In the genomic region with DNA sequence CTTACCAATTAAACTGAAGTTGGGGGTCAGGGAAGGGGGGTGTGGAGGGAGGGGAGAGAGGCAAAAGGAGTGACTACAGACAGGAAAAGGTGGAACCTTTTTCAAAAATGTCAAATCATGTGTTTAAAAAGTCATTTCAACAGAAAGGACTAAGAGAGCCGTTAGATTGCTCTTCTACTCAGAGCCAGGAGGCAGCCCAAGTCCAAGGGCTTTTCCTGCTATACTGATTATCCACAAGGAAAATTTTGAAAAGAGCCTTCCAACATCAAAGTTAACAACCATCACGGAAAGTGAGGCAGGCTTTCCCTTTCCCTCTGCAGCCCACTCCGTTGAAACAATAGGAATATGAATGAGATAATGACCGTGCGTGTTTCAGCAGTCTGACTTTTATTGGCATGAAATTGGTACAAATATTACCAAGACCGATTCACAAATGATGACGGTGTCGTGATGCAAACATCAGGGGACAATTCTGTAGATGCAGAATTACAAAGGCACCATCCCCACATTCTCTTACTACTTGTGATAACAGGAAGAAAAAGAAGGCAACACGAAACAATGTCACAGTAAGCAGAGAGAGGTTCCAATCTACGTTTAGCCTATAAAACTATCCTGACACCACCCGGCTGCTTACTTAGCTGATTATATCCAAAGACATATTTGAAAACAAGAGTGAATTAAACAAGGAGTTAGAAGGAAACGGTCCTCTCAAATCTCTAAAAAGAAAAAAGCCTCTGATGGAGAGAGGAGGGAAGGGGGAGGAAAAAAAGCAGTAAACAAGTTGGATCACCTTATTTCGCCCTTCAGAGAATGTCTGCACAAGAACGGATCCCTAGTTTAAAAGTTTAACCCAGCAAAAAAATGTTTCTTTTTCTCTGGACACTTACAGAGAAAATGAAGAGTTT, we compare ENCODE assay signal across 8 cellular contexts.
DNase-seq lines count a peak whose midpoint lies in the region; ATAC-seq, FAIRE-seq and TF ChIP-seq lines count a peak whose summit lies in the region.

No MANE protein-coding gene starts in this region.

- peak overlapping the region; percentile 97 to 99 for H3K27ac Mint-ChIP-seq in T-cell

- TF ChIP-seq EP300 in A549 (IDR thresholded peaks at IDR 0.05), result no peak

- H3K4me1 ChIP-seq in A549 (peaks cover 63% of the 10 kb centered on the region), endocrine pancreas (ENCODE audit: control insufficient read depth, insufficient read depth, low read length) (peaks cover 17% of the 10 kb centered on the region), mucosa of stomach (ENCODE audit: control insufficient read depth, insufficient read depth, low read length) (peaks cover 47% of the 10 kb centered on the region)

- H3K9me3 ChIP-seq in A549 (no peaks in the 10 kb centered on the region), endocrine pancreas (ENCODE audit: control insufficient read depth, low read length) (no peaks in the 10 kb centered on the region), mucosa of stomach (ENCODE audit: control insufficient read depth, low read length) (no peaks in the 10 kb centered on the region)

- peak overlapping the region; percentile 83 to 91 (median 91) for H3K4me3 Mint-ChIP-seq in T-cell

- peak overlapping the region; percentile 81 for H3K4me2 ChIP-seq in A549

- ATAC-seq in A549 (peak; percentile 53 to 55; a peak in 4 of 6 replicates), T-cell (replicated peaks in 1 of 4) (peak; percentile 21 to 27 (median 24)), HG02840 (IDR thresholded peaks at IDR 0.05; ENCODE audit: low FRiP score, unreplicated experiment) (no peak)

- peak overlapping the region; percentile 51 for H3K4me3 ChIP-seq in A549
- peak overlapping the region; percentile 96 for H3K4me3 ChIP-seq in endocrine pancreas (ENCODE audit: control insufficient read depth, insufficient read depth, low read length)
- peak overlapping the region; percentile 65 for H3K4me3 ChIP-seq in mucosa of stomach (ENCODE audit: low read length)

- CTCF ChIA-PET in A549 (lab: Yijun Ruan, JAX) (interaction anchor here (1.3 to 2.4 kb wide), 3 partner anchors 11 to 23 kb away, joined by 3 to 6 read pairs (median 4); no protein-coding TSS in a partner anchor), T-cell (lab: Charles Lee) (interaction anchor here (0.6 to 1.2 kb wide), 4 partner anchors 42 to 243 kb away, joined by 3 to 5 read pairs (median 3); no protein-coding TSS in a partner anchor)

- H3K9me3 Mint-ChIP-seq in T-cell, result no peaks in the 10 kb centered on the region

- no peak for TF ChIP-seq POLR2A in A549 (IDR thresholded peaks at IDR 0.05; ENCODE audit: low read length)

- peak overlapping the region; percentile 69 to 75 for H3K27ac ChIP-seq in A549

- no peak for TF ChIP-seq CTCF in A549 (IDR thresholded peaks at IDR 0.05)

- no peak for FAIRE-seq in A549 (lab: Jason Lieb, UNC)

- H3K27me3 Mint-ChIP-seq in T-cell, result no peaks in the 10 kb centered on the region

- 30% methylated on average over 14 of the region's 14 CpGs for WGBS in A549 (ENCODE audit: missing lambda C conversion rate)

- POLR2A ChIA-PET in A549 (lab: Yijun Ruan, JAX), result interaction anchor here (0.5 to 0.9 kb wide), 2 partner anchors 24 to 124 kb away, joined by 3 to 4 read pairs; no protein-coding TSS in a partner anchor
- POLR2A ChIA-PET in T-cell (lab: Charles Lee), result interaction anchor here (0.6 to 1.6 kb wide), 15 partner anchors 9 to 590 kb away, joined by 3 to 8 read pairs (median 4); no protein-coding TSS in a partner anchor

- DNase-seq in A549 (ENCODE audit: low read depth in 1 of 2, low spot score in 1 of 2), result peak in 1 of 2 experiments; percentile 47
- peak; percentile 12 for DNase-seq in H4 (ENCODE audit: low spot score)
- peak in 27 of 34 experiments; percentile 15 to 63 (median 37) for DNase-seq in T-cell
- DNase-seq in stimulated activated CD4-positive, alpha-beta T cell treated with anti-CD3 and anti-CD28 coated beads, Interleukin-15, amount 100 ng/mL, for 24 hours, result no peak
- DNase-seq in AG08396 (ENCODE audit: low spot score), result no peak

- no peaks in the 10 kb centered on the region for H3K27me3 ChIP-seq in endocrine pancreas (ENCODE audit: control insufficient read depth, insufficient read depth, low read length)
- no peaks in the 10 kb centered on the region for H3K27me3 ChIP-seq in mucosa of stomach (ENCODE audit: control insufficient read depth, insufficient read depth, low read length)

- H3K9ac ChIP-seq in endocrine pancreas (ENCODE audit: control insufficient read depth, insufficient read depth, low read length), result peak overlapping the region; percentile 54
- H3K9ac ChIP-seq in mucosa of stomach (ENCODE audit: low read length), result peak overlapping the region; percentile 87

- TF ChIP-seq RAD21 in A549 (conservative IDR thresholded peaks at IDR 0.05 in 1 of 2, IDR thresholded peaks at IDR 0.05 in 1 of 2), result no peak

- peaks cover 80 to 93% (median 81%) of the 10 kb centered on the region in 3 donors for H3K4me1 Mint-ChIP-seq in T-cell

- H3K36me3 ChIP-seq in endocrine pancreas (ENCODE audit: control insufficient read depth, insufficient read depth, low read length) (no peaks in the 10 kb centered on the region), mucosa of stomach (ENCODE audit: control insufficient read depth, insufficient read depth, low read length) (no peaks in the 10 kb centered on the region)

- H3K36me3 Mint-ChIP-seq in T-cell, result peaks cover 4% of the 10 kb centered on the region

TF ChIP-seq in A549, 52 proteins besides CTCF, POLR2A, EP300 and RAD21:
- TF ChIP-seq PHF8 (IDR thresholded peaks at IDR 0.05; ENCODE audit: borderline replicate concordance, low read depth), result peak; percentile 13; the same call in 1 of the 2 replicates
- TF ChIP-seq CBX2 (IDR thresholded peaks at IDR 0.05; ENCODE audit: borderline replicate concordance, low read depth), result no peak

Comparison
In these comparisons a context has a peak if more than half of its experiments do, and no peak if none do; other contexts are left out.
1. DNase-seq: peak in H4 (single experiment) and T-cell (27 of 34); none in stimulated activated CD4-positive, alpha-beta T cell treated with anti-CD3 and anti-CD28 coated beads, Interleukin-15, amount 100 ng/mL, for 24 hours (single experiment) and AG08396 (single experiment).
2. Peak in every context shown above with its lines, with median percentiles within 50 percentile points of each other: H3K4me3 ChIP-seq.